In genomic region chr5:29878599-29878998, GRCh38 we compare ENCODE assay signal across 24 cellular contexts.
"Had no signal": no experiment of that assay in that cellular context is flagged by ENCODE, and none has a peak within 500 bp of the region (broad histone marks: within the 10 kb centered on the region; RNA-seq: fewer than 3 reads in every experiment).

No MANE protein-coding gene starts in this region.

- H3K4me1 Mint-ChIP-seq: immature natural killer cell, mesothelial cell of epicardium, naive B cell had no signal

- H3K4me3 Mint-ChIP-seq: immature natural killer cell, mesothelial cell of epicardium, naive B cell had no signal

- H3K4me1 ChIP-seq: esophagus muscularis mucosa, foreskin keratinocyte, gastroesophageal sphincter, heart left ventricle, left lung, lower lobe of right lung had no signal

- ATAC-seq: foreskin keratinocyte, gastroesophageal sphincter, heart left ventricle, left cardiac atrium, left lung, left ventricle myocardium superior, lower lobe of right lung, mucosa of descending colon had no signal

- H3K4me3 ChIP-seq: coronary artery, dorsolateral prefrontal cortex, esophagus muscularis mucosa, gastroesophageal sphincter, heart left ventricle, hepatocyte, left lung, lower lobe of right lung, mucosa of descending colon had no signal

- H3K36me3 ChIP-seq: esophagus muscularis mucosa, gastroesophageal sphincter, heart left ventricle, left lung, lower lobe of right lung had no signal

- H3K9me3 ChIP-seq: esophagus muscularis mucosa, gastroesophageal sphincter, lower lobe of right lung had no signal

- DNase-seq: dermis blood vessel endothelial cell; dorsolateral prefrontal cortex; effector CD4-positive, alpha-beta T cell; effector memory CD4-positive, alpha-beta T cell; foreskin keratinocyte; heart left ventricle; hypothalamus; immature natural killer cell; islet precursor cell; left cardiac atrium; left lung; left ventricle myocardium superior; lower lobe of right lung; mesenchymal stem cell; mucosa of descending colon; naive B cell had no signal

- H3K27ac Mint-ChIP-seq: immature natural killer cell, mesothelial cell of epicardium, naive B cell had no signal

- FAIRE-seq: colon, endothelial cell of umbilical vein, frontal cortex had no signal

- H3K27me3 ChIP-seq: dorsolateral prefrontal cortex, esophagus muscularis mucosa, foreskin keratinocyte, gastroesophageal sphincter, heart left ventricle, hepatocyte, left lung had no signal

- H3K27me3 Mint-ChIP-seq: naive B cell had no signal

- H2AFZ ChIP-seq: hepatocyte had no signal

- H3K36me3 Mint-ChIP-seq: immature natural killer cell, mesothelial cell of epicardium, naive B cell had no signal

- H3K79me2 ChIP-seq: hepatocyte had no signal

- H3K4me2 ChIP-seq: hepatocyte had no signal

- H3K27ac ChIP-seq: coronary artery, dorsolateral prefrontal cortex, esophagus muscularis mucosa, foreskin keratinocyte, gastroesophageal sphincter, heart left ventricle, hepatocyte, left lung, lower lobe of right lung had no signal
